1 cellular context compared by ENCODE assay signal in genomic region chr19:3762501-3763459, GRCh38.
TF ChIP-seq lines count a peak whose summit lies in the region.

Gene MRPL54 (plus strand): TSS chr19:3762682. CDS start chr19:3762701, 19 bp downstream.

TF ChIP-seq in SK-N-SH, 30 proteins besides CTCF, POLR2A, EP300 and RAD21 (continued from another document):
- no peak for TF ChIP-seq FOXM1 (IDR thresholded peaks at IDR 0.05; ENCODE audit: low read depth)
- TF ChIP-seq, protein P1, sequence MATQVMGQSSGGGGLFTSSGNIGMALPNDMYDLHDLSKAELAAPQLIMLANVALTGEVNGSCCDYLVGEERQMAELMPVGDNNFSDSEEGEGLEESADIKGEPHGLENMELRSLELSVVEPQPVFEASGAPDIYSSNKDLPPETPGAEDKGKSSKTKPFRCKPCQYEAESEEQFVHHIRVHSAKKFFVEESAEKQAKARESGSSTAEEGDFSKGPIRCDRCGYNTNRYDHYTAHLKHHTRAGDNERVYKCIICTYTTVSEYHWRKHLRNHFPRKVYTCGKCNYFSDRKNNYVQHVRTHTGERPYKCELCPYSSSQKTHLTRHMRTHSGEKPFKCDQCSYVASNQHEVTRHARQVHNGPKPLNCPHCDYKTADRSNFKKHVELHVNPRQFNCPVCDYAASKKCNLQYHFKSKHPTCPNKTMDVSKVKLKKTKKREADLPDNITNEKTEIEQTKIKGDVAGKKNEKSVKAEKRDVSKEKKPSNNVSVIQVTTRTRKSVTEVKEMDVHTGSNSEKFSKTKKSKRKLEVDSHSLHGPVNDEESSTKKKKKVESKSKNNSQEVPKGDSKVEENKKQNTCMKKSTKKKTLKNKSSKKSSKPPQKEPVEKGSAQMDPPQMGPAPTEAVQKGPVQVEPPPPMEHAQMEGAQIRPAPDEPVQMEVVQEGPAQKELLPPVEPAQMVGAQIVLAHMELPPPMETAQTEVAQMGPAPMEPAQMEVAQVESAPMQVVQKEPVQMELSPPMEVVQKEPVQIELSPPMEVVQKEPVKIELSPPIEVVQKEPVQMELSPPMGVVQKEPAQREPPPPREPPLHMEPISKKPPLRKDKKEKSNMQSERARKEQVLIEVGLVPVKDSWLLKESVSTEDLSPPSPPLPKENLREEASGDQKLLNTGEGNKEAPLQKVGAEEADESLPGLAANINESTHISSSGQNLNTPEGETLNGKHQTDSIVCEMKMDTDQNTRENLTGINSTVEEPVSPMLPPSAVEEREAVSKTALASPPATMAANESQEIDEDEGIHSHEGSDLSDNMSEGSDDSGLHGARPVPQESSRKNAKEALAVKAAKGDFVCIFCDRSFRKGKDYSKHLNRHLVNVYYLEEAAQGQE (IDR thresholded peaks at IDR 0.05; ENCODE audit: low read depth, low read length), result peak; percentile 51; the same call in 1 of the 2 replicates
- TF ChIP-seq MEF2A (IDR thresholded peaks at IDR 0.05; ENCODE audit: borderline replicate concordance, low read depth), result no peak
